In the genomic region with DNA sequence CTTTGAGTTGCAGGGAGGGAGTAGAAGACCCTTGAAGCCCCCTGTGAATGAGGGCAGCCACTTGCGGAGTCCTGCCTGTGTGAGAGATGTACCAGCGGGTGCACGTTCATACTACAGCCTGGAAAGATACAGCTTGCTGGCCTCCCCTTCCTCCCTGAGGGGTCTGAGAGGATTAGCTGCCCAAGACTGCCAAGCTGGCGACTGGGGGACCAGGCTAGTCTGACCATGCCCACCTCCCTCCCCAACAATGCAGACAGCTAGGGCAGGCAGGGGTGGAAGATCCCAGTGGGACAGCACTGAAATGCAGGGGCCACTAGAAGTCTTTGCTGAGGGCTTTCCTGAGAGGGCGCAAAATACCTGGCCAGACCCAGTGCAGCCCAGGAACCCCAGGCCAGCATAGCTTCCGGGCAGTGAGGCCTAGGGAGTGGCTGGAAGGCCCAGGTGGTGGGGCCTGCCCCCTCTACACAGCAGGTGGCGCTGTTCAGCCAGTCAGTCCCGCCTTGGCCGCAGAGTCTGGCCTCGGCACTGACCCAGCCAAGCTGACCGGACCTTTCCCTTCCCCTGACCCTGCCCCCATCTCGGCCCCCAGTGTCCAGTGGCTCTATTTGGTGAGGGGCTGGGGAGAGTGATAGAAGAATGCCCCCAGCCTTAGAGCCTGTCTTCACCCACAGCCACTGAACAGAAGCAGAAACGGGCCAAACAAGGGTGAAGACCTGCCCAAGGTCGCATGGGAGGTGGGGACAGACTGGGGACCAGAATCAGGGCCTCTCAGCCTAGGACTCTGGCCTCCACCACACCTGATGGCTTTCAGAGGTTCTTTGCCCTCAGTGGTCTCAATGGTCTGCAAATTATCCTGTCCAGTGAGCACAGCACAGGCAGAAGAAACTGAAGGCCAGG, we compare ENCODE assay signal across 8 cellular contexts. TPM values are rescaled to one million over a fixed set of nuclear protein-coding genes. Genes with fewer than 3 reads are reported as not detected.
DNase-seq lines count a peak whose midpoint lies in the region; ATAC-seq and TF ChIP-seq lines count a peak whose summit lies in the region.

No MANE protein-coding gene starts in this region.

- H3K27me3 ChIP-seq in Peyer's patch = no peaks in the 10 kb centered on the region
- no peaks in the 10 kb centered on the region for H3K27me3 ChIP-seq in adrenal gland
- no peaks in the 10 kb centered on the region for H3K27me3 ChIP-seq in parathyroid adenoma (ENCODE audit: control insufficient read depth, insufficient read depth, low read length)

- DNase-seq in Peyer's patch (peak; percentile 38 to 88 (median 88)), adrenal gland (peak; percentile 73 to 90 (median 82)), cardiac septum (ENCODE audit: low spot score) (peak; percentile 87), amniotic stem cell (lab: John Stamatoyannopoulos, UW) (no peak)

- no peak for TF ChIP-seq POLR2A in Peyer's patch (IDR thresholded peaks at IDR 0.05)
- TF ChIP-seq POLR2A in adrenal gland (IDR thresholded peaks at IDR 0.05) = no peak

- peak overlapping the region; percentile 46 for H2AFZ ChIP-seq in parathyroid adenoma

- TF ChIP-seq CTCF in GM12872 (IDR thresholded peaks at IDR 0.05; ENCODE audit: insufficient read depth, low read depth, low read length) (peak; percentile 98), Peyer's patch (IDR thresholded peaks at IDR 0.05) (peak; percentile 47 to 95 (median 86)), adrenal gland (IDR thresholded peaks at IDR 0.05) (peak; percentile 75 to 92 (median 86)), parathyroid adenoma (IDR thresholded peaks at IDR 0.05) (peak; percentile 57)

- H3K36me3 ChIP-seq in Peyer's patch (peaks cover 0 to 8% (median 0%) of the 10 kb centered on the region in 3 donors), adrenal gland (replicated peaks in 1 of 2) (peaks cover 0 to 5% of the 10 kb centered on the region in 2 donors), parathyroid adenoma (ENCODE audit: control insufficient read depth, insufficient read depth, low read length) (no peaks in the 10 kb centered on the region)

- peak overlapping the region in 1 of 4 donors; percentile 17 for H3K27ac ChIP-seq in Peyer's patch
- H3K27ac ChIP-seq in adrenal gland = no peak overlapping the region
- H3K27ac ChIP-seq in parathyroid adenoma = no peak overlapping the region

- peaks cover 0 to 14% (median 2%) of the 10 kb centered on the region in 4 donors for H3K4me1 ChIP-seq in Peyer's patch
- H3K4me1 ChIP-seq in adrenal gland (replicated peaks in 1 of 2) = peaks cover 4% of the 10 kb centered on the region in 2 donors
- no peaks in the 10 kb centered on the region for H3K4me1 ChIP-seq in parathyroid adenoma

- 27 to 46% (median 40%) methylated on average over 7 to 14 of the region's 14 CpGs for WGBS in adrenal gland, 4 donors

- no peak overlapping the region for H3K9ac ChIP-seq in parathyroid adenoma

- no peaks in the 10 kb centered on the region for H3K79me2 ChIP-seq in parathyroid adenoma

- H3K9me3 ChIP-seq in Peyer's patch = no peaks in the 10 kb centered on the region
- no peaks in the 10 kb centered on the region for H3K9me3 ChIP-seq in adrenal gland (replicated peaks in 1 of 3)
- H3K9me3 ChIP-seq in parathyroid adenoma (ENCODE audit: control insufficient read depth, low read length) = no peaks in the 10 kb centered on the region

- ATAC-seq in HG03039 (IDR thresholded peaks at IDR 0.05; ENCODE audit: unreplicated experiment) (peak; percentile 46), GM19397 (IDR thresholded peaks at IDR 0.05; ENCODE audit: unreplicated experiment) (no peak)

- H3K4me3 ChIP-seq in Peyer's patch (peak overlapping the region in 1 of 4 donors; percentile 21), adrenal gland (no peak overlapping the region), parathyroid adenoma (ENCODE audit: low read depth, low read length) (no peak overlapping the region)

- intact Hi-C loops in adrenal gland (cut with DNase I) (loop anchor here in 1 of 2 donors (5.0 kb wide), 1 partner anchor 360 kb away; no protein-coding TSS in a partner anchor), cardiac septum (cut with DNase I) (loop anchor here (5.0 kb wide), 1 partner anchor 360 kb away; no protein-coding TSS in a partner anchor)

- no peak overlapping the region for H3K4me2 ChIP-seq in parathyroid adenoma (ENCODE audit: low read length)

RNA-seq across cellular contexts. Expression of gene MYRF, which starts 4.8 kb away (rescaled TPM):
- 10 to 100 TPM; 18.2 to 80.9 (median 49.9) TPM for total RNA-seq in Peyer's patch
- total RNA-seq in adrenal gland = 1 to 10 TPM in 3 of 8 donors, under 1 TPM in 5; 0.13 to 2.6 (median 0.67) TPM
- 1 to 10 TPM in 2 of 3 donors, under 1 TPM in 1; 0.61 to 1.4 (median 1.1) TPM for polyA plus RNA-seq in adrenal gland
- total RNA-seq in cardiac septum = 0.27 TPM

RNA-seq across cellular contexts. Expression of gene TMEM258, which starts 44.8 kb away (rescaled TPM):
- total RNA-seq in Peyer's patch (10 to 100 TPM in 3 of 4 donors, not detected in 1; 28.7 to 34.7 (median 34.5) TPM), adrenal gland (100 to 1,000 TPM in 4 of 8 donors, 10 to 100 TPM in 4; 22.8 to 161 (median 116) TPM), cardiac septum (97.1 TPM)
- polyA plus RNA-seq in adrenal gland = 100 to 1,000 TPM in 2 of 3 donors, 10 to 100 TPM in 1; 91.5 to 215 (median 137) TPM

RNA-seq across cellular contexts. Expression of gene FEN1, which starts 45.1 kb away (rescaled TPM):
- total RNA-seq in Peyer's patch = 10 to 100 TPM in 1 of 4 donors, 1 to 10 TPM in 3; 4.3 to 33.0 (median 8.8) TPM
- 10 to 100 TPM in 4 of 8 donors, 1 to 10 TPM in 4; 8.4 to 25.6 (median 10.0) TPM for total RNA-seq in adrenal gland
- polyA plus RNA-seq in adrenal gland = 10 to 100 TPM in 1 of 3 donors, 1 to 10 TPM in 2; 3.9 to 32.0 (median 4.5) TPM
- 5.8 TPM for total RNA-seq in cardiac septum

Comparison
In these comparisons a context has a peak if more than half of its experiments do, and no peak if none do; other contexts are left out.
1. RNA of gene MYRF, which starts 4.8 kb away (total RNA-seq): 18.2 to 80.9 TPM in Peyer's patch; 0.13 to 2.6 TPM in adrenal gland and 0.27 TPM in cardiac septum (single experiment); every median in the first group is over 4 times any median in the second.
2. Peak in every context shown above with its lines, with median percentiles within 50 percentile points of each other: CTCF ChIP-seq.